ENCODE assay signal across 36 cellular contexts in genomic region chr7:132187391-132187790, GRCh38.
"Had no signal": no experiment of that assay in that cellular context is flagged by ENCODE, and none has a peak within 500 bp of the region (broad histone marks: within the 10 kb centered on the region; RNA-seq: fewer than 3 reads in every experiment).

No MANE protein-coding gene starts in this region.

- DNase-seq: activated CD4-positive, alpha-beta memory T cell treated with anti-CD3 and anti-CD28 coated beads for 36 hours; activated CD4-positive, alpha-beta T cell treated with anti-CD3 and anti-CD28 coated beads for 36 hours; activated CD4-positive, alpha-beta T cell treated with anti-CD3 and anti-CD28 coated beads, Interleukin-2, amount 50 U/mL, for 1 hour; activated CD8-positive, alpha-beta memory T cell treated with anti-CD3 and anti-CD28 coated beads, Interleukin-2, amount 50 U/mL, for 4 hours; activated gamma-delta T cell treated with Interleukin-2 at 50 U/mL for 16 hours; activated naive CD4-positive, alpha-beta T cell treated with anti-CD3 and anti-CD28 coated beads for 36 hours; activated T-cell treated with anti-CD3 and anti-CD28 coated beads for 4 hours; activated T-cell treated with anti-CD3 and anti-CD28 coated beads, Interleukin-2, amount 50 U/mL, for 4 hours; adrenal gland; body of pancreas; caudate nucleus; cerebellar nuclear complex; MM.1S; MV-4-11; NCI-H1092; NCI-H1436 treated with DMSO at 0.1 percent for 48 hours; NCI-H1694 treated with DMSO at 0.1 percent for 48 hours; NCI-H2029; NCI-H345; NCI-H526; NCI-H748 treated with DMSO at 0.1 percent for 48 hours; NK-92 treated with Interleukin-12 subunit alpha and Interleukin-12 subunit beta, amount 100 ng/mL, for 24 hours; PC-3; Peyer's patch; RPMI8226; SHP77 treated with DMSO at 0.1 percent for 48 hours; SK-N-SH had no signal

- H3K4me3 ChIP-seq: adrenal gland, body of pancreas, breast epithelium, Peyer's patch, SJSA1 had no signal

- FAIRE-seq: astrocyte, TTC549 had no signal

- H3K4me3 Mint-ChIP-seq: activated CD4-positive, alpha-beta memory T cell treated with anti-CD3 and anti-CD28 coated beads for 36 hours; activated CD4-positive, alpha-beta T cell treated with anti-CD3 and anti-CD28 coated beads for 36 hours; activated naive CD4-positive, alpha-beta T cell treated with anti-CD3 and anti-CD28 coated beads for 36 hours; activated T-cell treated with anti-CD3 and anti-CD28 coated beads, Interleukin-2, amount 50 U/mL, for 4 hours; activated T-helper 1 cell treated with anti-CD3 and anti-CD28 coated beads, Interleukin-12 subunit alpha, Interleukin-12 subunit beta, Interleukin-2, Interleukin-4 antibody, amounts not matched to agents 30 ng/mL and 10 ng/mL and 1 ng/mL, durations not matched to agents 14 hours and 24 hours and 36 hours; T-helper 1 cell treated with Interleukin-12 subunit alpha and Interleukin-12 subunit beta and Interleukin-4 antibody, amounts not matched to agents 30 μg/mL and 1 μg/mL, for 36 hours; T-helper 2 cell treated with Interferon-gamma antibody and Interleukin-4, amounts not matched to agents 5 μg/mL and 100 μg/mL, for 36 hours had no signal

- H3K27me3 ChIP-seq: adrenal gland, body of pancreas, breast epithelium, Peyer's patch, SJSA1 had no signal

- ATAC-seq: activated CD4-positive, alpha-beta T cell treated with anti-CD3 and anti-CD28 coated beads for 36 hours; activated CD4-positive, CD25-positive, alpha-beta regulatory T cell treated with anti-CD3 and anti-CD28 coated beads, Interleukin-2, amount 50 U/mL, for 24 hours; activated naive CD4-positive, alpha-beta T cell treated with anti-CD3 and anti-CD28 coated beads, Interleukin-2, amount 50 U/mL, for 72 hours; activated T-cell treated with anti-CD3 and anti-CD28 coated beads, Interleukin-2, amount 50 U/mL, for 4 hours; body of pancreas; PC-3 had no signal

- H3K9ac ChIP-seq: SK-N-SH had no signal

- H3K27ac ChIP-seq: adrenal gland, body of pancreas, breast epithelium, Peyer's patch, SJSA1 had no signal

- H3K4me1 ChIP-seq: adrenal gland, body of pancreas, breast epithelium, Peyer's patch, SJSA1 had no signal

- H3K4me1 Mint-ChIP-seq: activated CD4-positive, alpha-beta T cell treated with anti-CD3 and anti-CD28 coated beads for 36 hours had no signal

- H3K36me3 Mint-ChIP-seq: activated CD4-positive, alpha-beta memory T cell treated with anti-CD3 and anti-CD28 coated beads for 36 hours had no signal

- H3K27ac Mint-ChIP-seq: activated CD4-positive, alpha-beta memory T cell treated with anti-CD3 and anti-CD28 coated beads for 36 hours; activated CD4-positive, alpha-beta T cell treated with anti-CD3 and anti-CD28 coated beads for 36 hours; activated naive CD4-positive, alpha-beta T cell treated with anti-CD3 and anti-CD28 coated beads for 36 hours; activated naive CD4-positive, alpha-beta T cell treated with anti-CD3 and anti-CD28 coated beads, Interleukin-2, amount 50 U/mL, for 72 hours; activated T-helper 1 cell treated with anti-CD3 and anti-CD28 coated beads, Interleukin-12 subunit alpha, Interleukin-12 subunit beta, Interleukin-2, Interleukin-4 antibody, amounts not matched to agents 30 ng/mL and 10 ng/mL and 1 ng/mL, durations not matched to agents 14 hours and 24 hours and 36 hours; T-helper 1 cell treated with Interleukin-12 subunit alpha and Interleukin-12 subunit beta and Interleukin-4 antibody, amounts not matched to agents 30 μg/mL and 1 μg/mL, for 36 hours; T-helper 2 cell treated with Interferon-gamma antibody and Interleukin-4, amounts not matched to agents 5 μg/mL and 100 μg/mL, for 36 hours had no signal

- H3K36me3 ChIP-seq: adrenal gland, breast epithelium, Peyer's patch, SJSA1 had no signal

- H3K9me3 ChIP-seq: adrenal gland, SJSA1 had no signal

- H3K4me2 ChIP-seq: SK-N-SH had no signal

- H3K27me3 Mint-ChIP-seq: activated CD4-positive, alpha-beta memory T cell treated with anti-CD3 and anti-CD28 coated beads for 36 hours had no signal
